In genomic region chr2:189217546-189217945, GRCh38 we compare ENCODE assay signal across 15 cellular contexts. TPM values are rescaled to one million over a fixed set of nuclear protein-coding genes. Genes with fewer than 3 reads are reported as not detected.
DNase-seq lines count a peak whose midpoint lies in the region; ATAC-seq and TF ChIP-seq lines count a peak whose summit lies in the region.
"Had no signal": no experiment of that assay in that cellular context is flagged by ENCODE, and none has a peak within 500 bp of the region (broad histone marks: within the 10 kb centered on the region; RNA-seq: fewer than 3 reads in every experiment).

No MANE protein-coding gene starts in this region.

- H3K27ac Mint-ChIP-seq in neural crest cell (ENCODE audit: unreplicated experiment): peak overlapping the region; percentile 70
- no peak overlapping the region for H3K27ac Mint-ChIP-seq in activated CD8-positive, alpha-beta T cell treated with anti-CD3 and anti-CD28 coated beads, Interleukin-2, amount 10 ng/mL, durations not matched to agents 7 days and 5 days
- H3K27ac Mint-ChIP-seq: CD8-positive, alpha-beta T cell; nephron had no signal

- intact Hi-C loops in left cardiac atrium (cut with DNase I) (no loop called here), PC-3 (cut with micrococcal nuclease) (no loop called here)

- ATAC-seq in left cardiac atrium: peak; percentile 57 to 68
- no peak for ATAC-seq in activated CD8-positive, alpha-beta T cell treated with anti-CD3 and anti-CD28 coated beads, Interleukin-2, amount 10 ng/mL, durations not matched to agents 7 days and 5 days
- no peak for ATAC-seq in PC-3
- ATAC-seq: CD8-positive, alpha-beta T cell had no signal

- H3K4me2 ChIP-seq in PC-3 (ENCODE audit: low read length): no peak overlapping the region

- H3K9me3 ChIP-seq in PC-3 (ENCODE audit: low read length): no peaks in the 10 kb centered on the region
- H3K9me3 ChIP-seq: ascending aorta had no signal

- no peaks in the 10 kb centered on the region for H4K20me1 ChIP-seq in PC-3 (ENCODE audit: low read length)

- H2AFZ ChIP-seq in PC-3 (ENCODE audit: low read length): no peak overlapping the region

- no peak overlapping the region for H3K9ac ChIP-seq in PC-3 (ENCODE audit: low read length)

- DNase-seq in ELF-1 (ENCODE audit: low read depth, low spot score) (peak; percentile 88), SK-MEL-5 (ENCODE audit: low read depth, low spot score) (peak; percentile 21), left cardiac atrium (peak; percentile 18), neural crest cell (ENCODE audit: low read depth, low spot score) (no peak), GM10266 (ENCODE audit: extremely low spot score) (no peak), GOT3 (lab: John Stamatoyannopoulos, UW) (no peak), PC-3 (no peak)
- no peak for DNase-seq in activated CD8-positive, alpha-beta T cell treated with anti-CD3 and anti-CD28 coated beads, Interleukin-2, amount 10 ng/mL, durations not matched to agents 7 days and 5 days
- DNase-seq: activated T-cell treated with anti-CD3 and anti-CD28 coated beads for 4 hours; CD8-positive, alpha-beta T cell; Karpas-422 had no signal

- no peaks in the 10 kb centered on the region for H3K9me3 Mint-ChIP-seq in neural crest cell
- no peaks in the 10 kb centered on the region for H3K9me3 Mint-ChIP-seq in activated CD8-positive, alpha-beta T cell treated with anti-CD3 and anti-CD28 coated beads, Interleukin-2, amount 10 ng/mL, durations not matched to agents 7 days and 5 days (ENCODE audit: insufficient read depth)
- H3K9me3 Mint-ChIP-seq: CD8-positive, alpha-beta T cell; nephron had no signal

- POLR2A ChIA-PET in activated CD8-positive, alpha-beta T cell treated with anti-CD3 and anti-CD28 coated beads, Interleukin-2, amount 10 ng/mL, durations not matched to agents 7 days and 5 days (lab: Charles Lee): no interaction called here
- POLR2A ChIA-PET in PC-3 (lab: Charles Lee; ENCODE audit: unreplicated experiment): interaction anchor here (0.5 kb wide), 1 partner anchor 15 kb away, joined by 3 read pairs; no protein-coding TSS in a partner anchor

- H3K36me3 Mint-ChIP-seq in neural crest cell (ENCODE audit: low read depth): no peaks in the 10 kb centered on the region
- no peaks in the 10 kb centered on the region for H3K36me3 Mint-ChIP-seq in activated CD8-positive, alpha-beta T cell treated with anti-CD3 and anti-CD28 coated beads, Interleukin-2, amount 10 ng/mL, durations not matched to agents 7 days and 5 days (ENCODE audit: low read depth)
- H3K36me3 Mint-ChIP-seq: CD8-positive, alpha-beta T cell had no signal

- in situ Hi-C loops in SK-MEL-5 (cut with HindIII; ENCODE audit: low pct_unique_long_range_greater_than_20kb, low sequenced_read_pairs): no loop called here

- no peak overlapping the region for H3K27ac ChIP-seq in PC-3 (ENCODE audit: low read length)
- H3K27ac ChIP-seq: ascending aorta, epithelial cell of prostate, VCaP had no signal

- CTCF ChIA-PET in activated CD8-positive, alpha-beta T cell treated with anti-CD3 and anti-CD28 coated beads, Interleukin-2, amount 10 ng/mL, durations not matched to agents 7 days and 5 days (lab: Charles Lee): no interaction called here
- CTCF ChIA-PET in PC-3 (lab: Charles Lee): no interaction called here

- H3K27me3 ChIP-seq in PC-3 (ENCODE audit: low read length): no peaks in the 10 kb centered on the region
- H3K27me3 ChIP-seq: ascending aorta had no signal

- 0 out of 2 replicates have a peak, but pooled peaks cover 6% of the 10 kb centered on the region for H3K36me3 ChIP-seq in PC-3 (ENCODE audit: low read depth, low read length)
- H3K36me3 ChIP-seq: ascending aorta had no signal

- peaks cover 8% of the 10 kb centered on the region for H3K4me1 Mint-ChIP-seq in neural crest cell
- H3K4me1 Mint-ChIP-seq in activated CD8-positive, alpha-beta T cell treated with anti-CD3 and anti-CD28 coated beads, Interleukin-2, amount 10 ng/mL, durations not matched to agents 7 days and 5 days (ENCODE audit: low read depth): no peaks in the 10 kb centered on the region

- H3K4me3 Mint-ChIP-seq in neural crest cell: no peak overlapping the region
- H3K4me3 Mint-ChIP-seq in activated CD8-positive, alpha-beta T cell treated with anti-CD3 and anti-CD28 coated beads, Interleukin-2, amount 10 ng/mL, durations not matched to agents 7 days and 5 days: no peak overlapping the region
- H3K4me3 Mint-ChIP-seq: CD8-positive, alpha-beta T cell; nephron had no signal

- H3K79me2 ChIP-seq in PC-3 (ENCODE audit: low read length): peaks cover 75% of the 10 kb centered on the region

- no peaks in the 10 kb centered on the region for H3K27me3 Mint-ChIP-seq in neural crest cell (ENCODE audit: low read depth)
- no peaks in the 10 kb centered on the region for H3K27me3 Mint-ChIP-seq in activated CD8-positive, alpha-beta T cell treated with anti-CD3 and anti-CD28 coated beads, Interleukin-2, amount 10 ng/mL, durations not matched to agents 7 days and 5 days (ENCODE audit: low read depth)

- TF ChIP-seq CTCF in neural crest cell (conservative IDR thresholded peaks at IDR 0.05) (no peak), GM10266 (IDR thresholded peaks at IDR 0.05; ENCODE audit: control insufficient read depth, insufficient read depth, low read depth, missing control alignments) (no peak), PC-3 (conservative IDR thresholded peaks at IDR 0.05; ENCODE audit: low read depth, low read length) (no peak)

- BruUV-seq in PC-3 (replicated peaks; lab: Mats Ljungman, UMichigan): no TSS peak

- H3F3A ChIP-seq in PC-3 (ENCODE audit: low read length, unreplicated experiment): peaks cover 6% of the 10 kb centered on the region

- peaks cover 50% of the 10 kb centered on the region for H3K4me1 ChIP-seq in PC-3 (ENCODE audit: insufficient read depth, low read length)

- no peaks in the 10 kb centered on the region for H3K9me2 ChIP-seq in PC-3 (replicated peaks; ENCODE audit: low read length)

- H3K4me3 ChIP-seq in PC-3 (ENCODE audit: low read length): no peak overlapping the region
- H3K4me3 ChIP-seq: ascending aorta had no signal

RNA-seq across cellular contexts. Expression of gene COL5A2, which starts 38.0 kb away (rescaled TPM):
- 5.8 and 6.7 TPM in 2 replicates for total RNA-seq in SK-MEL-5 (2014; rRNA removed; shearing (Covaris generic))
- polyA plus RNA-seq in SK-MEL-5 (2015; cell fraction: cytosol; rRNA removed): 7.3 and 9.0 TPM in 2 replicates
- polyA plus RNA-seq in SK-MEL-5 (2015; cell fraction: nucleus; rRNA removed): 5.2 and 8.0 TPM in 2 replicates
- 10 to 100 TPM; 21.0 to 29.9 TPM for total RNA-seq in left cardiac atrium
- total RNA-seq in neural crest cell: 62.6 and 68.7 TPM in 2 replicates
- total RNA-seq in activated CD8-positive, alpha-beta T cell treated with anti-CD3 and anti-CD28 coated beads, Interleukin-2, amount 10 ng/mL, durations not matched to agents 7 days and 5 days: 1 to 10 TPM; 2.6 to 2.7 TPM
- total RNA-seq in PC-3 (2014; rRNA removed): 56.2 and 60.1 TPM in 2 replicates

Comparison
In these comparisons a context has a peak if more than half of its experiments do, and no peak if none do; other contexts are left out.
1. DNase-seq: peak in ELF-1 (single experiment), SK-MEL-5 (single experiment) and left cardiac atrium (single experiment); none in neural crest cell (single experiment), GM10266 (single experiment), GOT3 (single experiment), activated CD8-positive, alpha-beta T cell treated with anti-CD3 and anti-CD28 coated beads, Interleukin-2, amount 10 ng/mL, durations not matched to agents 7 days and 5 days (single experiment) and PC-3 (single experiment).
2. ATAC-seq: peak in left cardiac atrium (2 of 2); none in activated CD8-positive, alpha-beta T cell treated with anti-CD3 and anti-CD28 coated beads, Interleukin-2, amount 10 ng/mL, durations not matched to agents 7 days and 5 days (single experiment) and PC-3 (single experiment).